Comparison of ENCODE assay signal across 9 cellular contexts in genomic region chr16:56611281-56611833, GRCh38. TPM values are rescaled to one million over a fixed set of nuclear protein-coding genes. Genes with fewer than 3 reads are reported as not detected.
DNase-seq lines count a peak whose midpoint lies in the region; ATAC-seq, FAIRE-seq and TF ChIP-seq lines count a peak whose summit lies in the region.
"Had no signal": no experiment of that assay in that cellular context is flagged by ENCODE, and none has a peak within 500 bp of the region (broad histone marks: within the 10 kb centered on the region; RNA-seq: fewer than 3 reads in every experiment).

No MANE protein-coding gene starts in this region.

- H3K27ac ChIP-seq in adrenal gland (peak overlapping the region; percentile 90 to 100 (median 98)), keratinocyte (ENCODE audit: control insufficient read depth, insufficient read depth, low read length) (peak overlapping the region; percentile 95), foreskin keratinocyte (no peak overlapping the region)

- no peaks in the 10 kb centered on the region for H3K79me2 ChIP-seq in keratinocyte (ENCODE audit: control insufficient read depth, insufficient read depth, low read length)

- H3K36me3 ChIP-seq in adrenal gland (replicated peaks in 1 of 2) (no peaks in the 10 kb centered on the region), keratinocyte (ENCODE audit: control insufficient read depth in 2 of 2, extremely low read depth in 1 of 2, insufficient read depth in 2 of 2, low read length in 2 of 2) (no peaks in the 10 kb centered on the region)

- H3K36me3 Mint-ChIP-seq in stimulated activated naive B cell treated with anti-CD40 and anti-IgM and Interleukin-4, amounts not matched to agents 10 μg/mL and 1 μg/mL and 100 μg/mL, for 72 hours: no peaks in the 10 kb centered on the region

- no peaks in the 10 kb centered on the region for H3K9me1 ChIP-seq in keratinocyte (ENCODE audit: control insufficient read depth, extremely low read depth, insufficient read depth, low read length)

- peak overlapping the region; percentile 95 for H3K4me2 ChIP-seq in keratinocyte (ENCODE audit: control insufficient read depth, extremely low read depth, insufficient read depth, low read depth, low read length)

- peak overlapping the region; percentile 94 for H3K27ac Mint-ChIP-seq in stimulated activated naive B cell treated with anti-CD40 and anti-IgM and Interleukin-4, amounts not matched to agents 10 μg/mL and 1 μg/mL and 100 μg/mL, for 72 hours

- no peak for FAIRE-seq in keratinocyte (lab: Jason Lieb, UNC)
- FAIRE-seq in GM12892 (lab: Jason Lieb, UNC): no peak

- H3K27me3 ChIP-seq in adrenal gland: no peaks in the 10 kb centered on the region
- H3K27me3 ChIP-seq in keratinocyte (ENCODE audit: control insufficient read depth, extremely low read depth, insufficient read depth, low read length): no peaks in the 10 kb centered on the region
- H3K27me3 ChIP-seq in foreskin keratinocyte: no peaks in the 10 kb centered on the region

- dilution Hi-C loops in keratinocyte (cut with MboI; ENCODE audit: extremely low pct_ligation_motif_present, low sequenced_read_pairs): no loop called here

- no peaks in the 10 kb centered on the region for H4K20me1 ChIP-seq in keratinocyte (ENCODE audit: control insufficient read depth, extremely low read depth, insufficient read depth, low read length)

- ATAC-seq in stimulated activated naive B cell treated with anti-CD40 and anti-IgM and Interleukin-4, amounts not matched to agents 10 μg/mL and 1 μg/mL and 100 μg/mL, for 72 hours (replicated peaks): no peak
- ATAC-seq in foreskin keratinocyte (no peak), HG03196 (IDR thresholded peaks at IDR 0.05; ENCODE audit: unreplicated experiment) (no peak)

- H2AFZ ChIP-seq in keratinocyte (ENCODE audit: control insufficient read depth, low read length): no peak overlapping the region

- H3K9me3 Mint-ChIP-seq in stimulated activated naive B cell treated with anti-CD40 and anti-IgM and Interleukin-4, amounts not matched to agents 10 μg/mL and 1 μg/mL and 100 μg/mL, for 72 hours: no peaks in the 10 kb centered on the region

- H3K9me3 ChIP-seq in adrenal gland (replicated peaks in 1 of 3) (no peaks in the 10 kb centered on the region), keratinocyte (ENCODE audit: control insufficient read depth, low read depth, low read length) (no peaks in the 10 kb centered on the region)

- peak overlapping the region; percentile 78 for H3K9ac ChIP-seq in keratinocyte (ENCODE audit: control insufficient read depth, extremely low read depth, insufficient read depth, low read length)

- H3K4me1 ChIP-seq in adrenal gland (replicated peaks in 1 of 2) (peaks cover 39 to 47% of the 10 kb centered on the region in 2 donors), keratinocyte (ENCODE audit: control insufficient read depth, extremely low read depth, insufficient read depth, low read length) (peaks cover 69% of the 10 kb centered on the region), foreskin keratinocyte (peaks cover 35% of the 10 kb centered on the region)

- peaks cover 0 to 8% of the 10 kb centered on the region in 2 donors for H3K27me3 Mint-ChIP-seq in stimulated activated naive B cell treated with anti-CD40 and anti-IgM and Interleukin-4, amounts not matched to agents 10 μg/mL and 1 μg/mL and 100 μg/mL, for 72 hours

- peak in 1 of 2 donors; percentile 66 for TF ChIP-seq POLR2A in adrenal gland (IDR thresholded peaks at IDR 0.05)
- TF ChIP-seq POLR2A in GM12892 (IDR thresholded peaks at IDR 0.05; ENCODE audit: low read depth, low read length): no peak

- TF ChIP-seq CTCF in adrenal gland (IDR thresholded peaks at IDR 0.05) (no peak), keratinocyte (optimal IDR thresholded peaks at IDR 0.05 in 1 of 3, IDR thresholded peaks at IDR 0.05 in 1 of 3, conservative IDR thresholded peaks at IDR 0.05 in 1 of 3; ENCODE audit: extremely low read depth in 1 of 3, insufficient read depth in 2 of 3, low read length in 3 of 3) (no peak), foreskin keratinocyte (conservative IDR thresholded peaks at IDR 0.05) (no peak)

- H3K4me1 Mint-ChIP-seq in stimulated activated naive B cell treated with anti-CD40 and anti-IgM and Interleukin-4, amounts not matched to agents 10 μg/mL and 1 μg/mL and 100 μg/mL, for 72 hours: peaks cover 28 to 48% of the 10 kb centered on the region in 2 donors

- H3K4me3 ChIP-seq in adrenal gland (no peak overlapping the region), keratinocyte (ENCODE audit: control insufficient read depth in 2 of 3, extremely low read depth in 1 of 3, insufficient read depth in 2 of 3, low read depth in 1 of 3, low read length in 3 of 3) (no peak overlapping the region)

- DNase-seq in HK-2 (ENCODE audit: unreplicated experiment) (peak; percentile 51), adrenal gland (peak; percentile 84 to 97 (median 94)), keratinocyte (ENCODE audit: low read depth, low spot score) (no peak), foreskin keratinocyte (no peak), NCI-H524 (lab: John Stamatoyannopoulos, UW) (no peak), GM12892 (ENCODE audit: insufficient read length) (no peak)
- no peak for DNase-seq in stimulated activated naive B cell treated with anti-CD40 and anti-IgM and Interleukin-4, amounts not matched to agents 10 μg/mL and 1 μg/mL and 100 μg/mL, for 72 hours
- DNase-seq: NCI-H2029 treated with DMSO at 0.1 percent for 48 hours had no signal

- 27 to 53% (median 36%) methylated on average over 2 of the region's 2 CpGs for WGBS in adrenal gland, 4 donors

- H3K4me3 Mint-ChIP-seq in stimulated activated naive B cell treated with anti-CD40 and anti-IgM and Interleukin-4, amounts not matched to agents 10 μg/mL and 1 μg/mL and 100 μg/mL, for 72 hours: peak overlapping the region; percentile 9 to 23

- intact Hi-C loops in adrenal gland (cut with DNase I): no loop called here

RNA-seq across cellular contexts. Expression of gene MT2A, which starts 3.0 kb away (rescaled TPM):
- total RNA-seq in adrenal gland (1,000 to 10,000 TPM in 3 of 8 donors, 100 to 1,000 TPM in 4, 10 to 100 TPM in 1; 43.8 to 6,828 (median 533) TPM), foreskin keratinocyte (4,420 and 5,254 TPM in 2 replicates)
- polyA plus RNA-seq in adrenal gland (1,000 to 10,000 TPM in 1 of 3 donors, 100 to 1,000 TPM in 2; 442 to 2,904 (median 888) TPM), keratinocyte (489 to 1,016 TPM (median 990 TPM) in 3 replicates), foreskin keratinocyte (5,670 and 6,844 TPM in 2 replicates)
- polyA plus RNA-seq in keratinocyte (2011; ENCODE audit: low read depth): 310 TPM
- 741 and 1,546 TPM in 2 replicates for polyA plus RNA-seq in keratinocyte (2011; cell fraction: cytosol; rRNA removed)
- 335 and 470 TPM in 2 replicates for polyA plus RNA-seq in keratinocyte (2011; cell fraction: nucleus; rRNA removed)
- 2,479 and 10,771 TPM in 2 replicates for polyA plus RNA-seq in keratinocyte (2012; ENCODE audit: low replicate concordance)
- 401 to 1,828 TPM (median 417 TPM) in 3 replicates for polyA minus RNA-seq in keratinocyte
- polyA minus RNA-seq in keratinocyte (2011; cell fraction: cytosol; rRNA and poly(A)+ RNA removed): 2,677 TPM
- 152 and 202 TPM in 2 replicates for polyA minus RNA-seq in keratinocyte (2011; cell fraction: nucleus; rRNA and poly(A)+ RNA removed)
- 24.2 TPM for polyA plus RNA-seq in GM12892 (2012; ENCODE audit: missing spikeins)

RNA-seq across cellular contexts. Expression of gene MT1E, which starts 14.2 kb away (rescaled TPM):
- 1,000 to 10,000 TPM in 1 of 8 donors, 100 to 1,000 TPM in 7; 126 to 1,395 (median 358) TPM for total RNA-seq in adrenal gland
- 1,000 to 10,000 TPM in 1 of 3 donors, 100 to 1,000 TPM in 2; 452 to 1,382 (median 541) TPM for polyA plus RNA-seq in adrenal gland
- 394 to 1,732 TPM (median 404 TPM) in 3 replicates for polyA plus RNA-seq in keratinocyte
- 55.2 TPM for polyA plus RNA-seq in keratinocyte (2011; ENCODE audit: low read depth)
- 1,504 and 3,462 TPM in 2 replicates for polyA plus RNA-seq in keratinocyte (2011; cell fraction: cytosol; rRNA removed)
- 621 and 624 TPM in 2 replicates for polyA plus RNA-seq in keratinocyte (2011; cell fraction: nucleus; rRNA removed)
- 688 and 1,595 TPM in 2 replicates for polyA plus RNA-seq in keratinocyte (2012; ENCODE audit: low replicate concordance)
- 298 to 744 TPM (median 398 TPM) in 3 replicates for polyA minus RNA-seq in keratinocyte
- polyA minus RNA-seq in keratinocyte (2011; cell fraction: cytosol; rRNA and poly(A)+ RNA removed): 667 TPM
- polyA minus RNA-seq in keratinocyte (2011; cell fraction: nucleus; rRNA and poly(A)+ RNA removed): 76.9 and 81.7 TPM in 2 replicates
- 438 and 932 TPM in 2 replicates for total RNA-seq in foreskin keratinocyte
- 406 and 867 TPM in 2 replicates for polyA plus RNA-seq in foreskin keratinocyte
- polyA plus RNA-seq in GM12892 (2012; ENCODE audit: missing spikeins): 0.72 TPM

RNA-seq across cellular contexts. Expression of gene MT1M, which starts 21.1 kb away (rescaled TPM):
- total RNA-seq in adrenal gland (10 to 100 TPM in 4 of 8 donors, 1 to 10 TPM in 4; 5.1 to 14.4 (median 10.6) TPM), foreskin keratinocyte (0.24 TPM in 1 of 2 replicates, not detected in the other)
- polyA plus RNA-seq in adrenal gland (10 to 100 TPM in 1 of 3 donors, 1 to 10 TPM in 2; 6.0 to 50.3 (median 8.0) TPM), keratinocyte (0.20 to 0.74 TPM (median 0.24 TPM) in 3 replicates), foreskin keratinocyte (0.24 and 0.29 TPM in 2 replicates)
- not detected for polyA plus RNA-seq in keratinocyte (2011; ENCODE audit: low read depth)
- 0.32 and 0.65 TPM in 2 replicates for polyA plus RNA-seq in keratinocyte (2011; cell fraction: cytosol; rRNA removed)
- polyA plus RNA-seq in keratinocyte (2011; cell fraction: nucleus; rRNA removed): 0.27 TPM in 1 of 2 replicates, not detected in the other
- polyA plus RNA-seq in keratinocyte (2012; ENCODE audit: low replicate concordance): 0.79 and 1.1 TPM in 2 replicates
- 0.56 to 0.76 TPM in 2 of 3 replicates, not detected in the other for polyA minus RNA-seq in keratinocyte
- polyA minus RNA-seq in keratinocyte (2011; cell fraction: cytosol; rRNA and poly(A)+ RNA removed): not detected
- polyA minus RNA-seq in keratinocyte (2011; cell fraction: nucleus; rRNA and poly(A)+ RNA removed): not detected in 2 replicates
- not detected for polyA plus RNA-seq in GM12892 (2012; ENCODE audit: missing spikeins)

RNA-seq across cellular contexts. Expression of gene MT3, which starts 22.0 kb away (rescaled TPM):
- total RNA-seq in adrenal gland (100 to 1,000 TPM in 1 of 8 donors, 10 to 100 TPM in 6, 1 to 10 TPM in 1; 5.5 to 138 (median 33.6) TPM), foreskin keratinocyte (not detected in 2 replicates)
- polyA plus RNA-seq in adrenal gland (100 to 1,000 TPM in 2 of 3 donors, 10 to 100 TPM in 1; 54.2 to 354 (median 169) TPM), keratinocyte (not detected in 3 replicates), foreskin keratinocyte (not detected in 2 replicates)
- polyA plus RNA-seq in keratinocyte (2011; ENCODE audit: low read depth): not detected
- polyA plus RNA-seq in keratinocyte (2011; cell fraction: cytosol; rRNA removed): not detected in 2 replicates
- polyA plus RNA-seq in keratinocyte (2011; cell fraction: nucleus; rRNA removed): not detected in 2 replicates
- not detected in 2 replicates for polyA plus RNA-seq in keratinocyte (2012; ENCODE audit: low replicate concordance)
- not detected in 3 replicates for polyA minus RNA-seq in keratinocyte
- not detected for polyA minus RNA-seq in keratinocyte (2011; cell fraction: cytosol; rRNA and poly(A)+ RNA removed)
- polyA minus RNA-seq in keratinocyte (2011; cell fraction: nucleus; rRNA and poly(A)+ RNA removed): not detected in 2 replicates
- not detected for polyA plus RNA-seq in GM12892 (2012; ENCODE audit: missing spikeins)

RNA-seq across cellular contexts. Expression of gene MT1A, which starts 27.1 kb away (rescaled TPM):
- total RNA-seq in adrenal gland (10 to 100 TPM in 4 of 8 donors, 1 to 10 TPM in 3, not detected in 1; 6.9 to 85.1 (median 12.4) TPM), foreskin keratinocyte (not detected in 2 replicates)
- polyA plus RNA-seq in adrenal gland (100 to 1,000 TPM in 2 of 3 donors, 10 to 100 TPM in 1; 16.5 to 273 (median 100) TPM), keratinocyte (not detected in 3 replicates), foreskin keratinocyte (0.18 and 0.48 TPM in 2 replicates)
- not detected for polyA plus RNA-seq in keratinocyte (2011; ENCODE audit: low read depth)
- not detected in 2 replicates for polyA plus RNA-seq in keratinocyte (2011; cell fraction: cytosol; rRNA removed)
- not detected in 2 replicates for polyA plus RNA-seq in keratinocyte (2011; cell fraction: nucleus; rRNA removed)
- polyA plus RNA-seq in keratinocyte (2012; ENCODE audit: low replicate concordance): 0.93 TPM in 1 of 2 replicates, not detected in the other
- not detected in 3 replicates for polyA minus RNA-seq in keratinocyte
- polyA minus RNA-seq in keratinocyte (2011; cell fraction: cytosol; rRNA and poly(A)+ RNA removed): not detected
- not detected in 2 replicates for polyA minus RNA-seq in keratinocyte (2011; cell fraction: nucleus; rRNA and poly(A)+ RNA removed)
- not detected for polyA plus RNA-seq in GM12892 (2012; ENCODE audit: missing spikeins)

Comparison
In these comparisons a context has a peak if more than half of its experiments do, and no peak if none do; other contexts are left out.
1. DNase-seq: peak in HK-2 (single experiment) and adrenal gland (7 of 7); none in keratinocyte (single experiment), stimulated activated naive B cell treated with anti-CD40 and anti-IgM and Interleukin-4, amounts not matched to agents 10 μg/mL and 1 μg/mL and 100 μg/mL, for 72 hours (single experiment), foreskin keratinocyte (0 of 2), NCI-H524 (0 of 2) and GM12892 (single experiment).